ENCODE assay signal across 1 cellular context in the genomic region with DNA sequence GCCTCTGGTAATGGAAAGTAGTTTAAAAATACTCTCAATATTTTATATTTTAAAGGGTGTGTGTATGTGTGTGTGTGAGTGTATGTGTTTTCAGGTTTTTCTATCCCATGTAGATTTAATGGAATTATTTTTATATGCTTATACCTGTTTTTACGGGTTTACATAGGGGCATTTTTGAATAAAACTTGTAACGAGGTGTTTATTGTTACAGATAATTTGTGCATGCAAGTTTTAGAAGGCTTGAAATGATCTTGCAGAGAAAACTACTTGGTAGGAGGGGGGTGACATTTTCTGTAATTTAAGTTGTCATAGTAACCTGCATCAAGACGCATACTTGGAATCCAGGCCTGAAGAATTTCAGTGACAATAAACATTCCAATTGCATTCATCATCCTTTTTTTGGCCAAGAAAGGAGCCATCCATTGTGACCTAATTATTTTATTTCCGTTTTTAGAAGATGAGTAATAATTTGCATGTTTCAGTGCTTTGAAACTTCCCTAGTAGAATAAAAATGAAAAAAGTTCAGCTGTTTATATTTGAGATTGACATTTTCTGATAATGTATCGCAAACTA.
TF ChIP-seq lines count a peak whose summit lies in the region.

No MANE protein-coding gene starts in this region.

TF ChIP-seq in SK-N-SH, 30 proteins besides CTCF, POLR2A, EP300 and RAD21 (continued from another document):
- TF ChIP-seq SMC3 (IDR thresholded peaks at IDR 0.05; ENCODE audit: low read depth, low read length) (no peak), FOXJ3 (CRISPR knock-in tag; IDR thresholded peaks at IDR 0.05) (no peak), TAF1 (IDR thresholded peaks at IDR 0.05; ENCODE audit: borderline replicate concordance, low read depth, low read length) (no peak), TCF12 (IDR thresholded peaks at IDR 0.05) (peak; percentile 91), MEF2A (IDR thresholded peaks at IDR 0.05; ENCODE audit: borderline replicate concordance, low read depth) (peak; percentile 97), TEAD4 (IDR thresholded peaks at IDR 0.05; ENCODE audit: borderline replicate concordance, insufficient read depth) (peak; percentile 92), ELF1 (IDR thresholded peaks at IDR 0.05) (no peak), RFX5 (IDR thresholded peaks at IDR 0.05; ENCODE audit: low read length) (no peak), FOXM1 (IDR thresholded peaks at IDR 0.05; ENCODE audit: low read depth) (no peak), CHD2 (IDR thresholded peaks at IDR 0.05; ENCODE audit: low read length, partially characterized antibody) (no peak), GATA2 (CRISPR knock-in tag; IDR thresholded peaks at IDR 0.05) (no peak)
- TF ChIP-seq, protein P1, sequence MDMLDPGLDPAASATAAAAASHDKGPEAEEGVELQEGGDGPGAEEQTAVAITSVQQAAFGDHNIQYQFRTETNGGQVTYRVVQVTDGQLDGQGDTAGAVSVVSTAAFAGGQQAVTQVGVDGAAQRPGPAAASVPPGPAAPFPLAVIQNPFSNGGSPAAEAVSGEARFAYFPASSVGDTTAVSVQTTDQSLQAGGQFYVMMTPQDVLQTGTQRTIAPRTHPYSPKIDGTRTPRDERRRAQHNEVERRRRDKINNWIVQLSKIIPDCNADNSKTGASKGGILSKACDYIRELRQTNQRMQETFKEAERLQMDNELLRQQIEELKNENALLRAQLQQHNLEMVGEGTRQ (IDR thresholded peaks at IDR 0.05; ENCODE audit: borderline replicate concordance, low read depth, low read length): no peak
- TF ChIP-seq, protein P2, sequence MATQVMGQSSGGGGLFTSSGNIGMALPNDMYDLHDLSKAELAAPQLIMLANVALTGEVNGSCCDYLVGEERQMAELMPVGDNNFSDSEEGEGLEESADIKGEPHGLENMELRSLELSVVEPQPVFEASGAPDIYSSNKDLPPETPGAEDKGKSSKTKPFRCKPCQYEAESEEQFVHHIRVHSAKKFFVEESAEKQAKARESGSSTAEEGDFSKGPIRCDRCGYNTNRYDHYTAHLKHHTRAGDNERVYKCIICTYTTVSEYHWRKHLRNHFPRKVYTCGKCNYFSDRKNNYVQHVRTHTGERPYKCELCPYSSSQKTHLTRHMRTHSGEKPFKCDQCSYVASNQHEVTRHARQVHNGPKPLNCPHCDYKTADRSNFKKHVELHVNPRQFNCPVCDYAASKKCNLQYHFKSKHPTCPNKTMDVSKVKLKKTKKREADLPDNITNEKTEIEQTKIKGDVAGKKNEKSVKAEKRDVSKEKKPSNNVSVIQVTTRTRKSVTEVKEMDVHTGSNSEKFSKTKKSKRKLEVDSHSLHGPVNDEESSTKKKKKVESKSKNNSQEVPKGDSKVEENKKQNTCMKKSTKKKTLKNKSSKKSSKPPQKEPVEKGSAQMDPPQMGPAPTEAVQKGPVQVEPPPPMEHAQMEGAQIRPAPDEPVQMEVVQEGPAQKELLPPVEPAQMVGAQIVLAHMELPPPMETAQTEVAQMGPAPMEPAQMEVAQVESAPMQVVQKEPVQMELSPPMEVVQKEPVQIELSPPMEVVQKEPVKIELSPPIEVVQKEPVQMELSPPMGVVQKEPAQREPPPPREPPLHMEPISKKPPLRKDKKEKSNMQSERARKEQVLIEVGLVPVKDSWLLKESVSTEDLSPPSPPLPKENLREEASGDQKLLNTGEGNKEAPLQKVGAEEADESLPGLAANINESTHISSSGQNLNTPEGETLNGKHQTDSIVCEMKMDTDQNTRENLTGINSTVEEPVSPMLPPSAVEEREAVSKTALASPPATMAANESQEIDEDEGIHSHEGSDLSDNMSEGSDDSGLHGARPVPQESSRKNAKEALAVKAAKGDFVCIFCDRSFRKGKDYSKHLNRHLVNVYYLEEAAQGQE (IDR thresholded peaks at IDR 0.05; ENCODE audit: low read depth, low read length): no peak
